In genomic region chr4:85005865-85006377, GRCh38 we compare ENCODE assay signal across 14 cellular contexts. TPM values are rescaled to one million over a fixed set of nuclear protein-coding genes. Genes with fewer than 3 reads are reported as not detected.
DNase-seq lines count a peak whose midpoint lies in the region; ATAC-seq and TF ChIP-seq lines count a peak whose summit lies in the region.
"Had no signal": no experiment of that assay in that cellular context is flagged by ENCODE, and none has a peak within 500 bp of the region (broad histone marks: within the 10 kb centered on the region; RNA-seq: fewer than 3 reads in every experiment).

No MANE protein-coding gene starts in this region.

- dilution Hi-C loops in mammary epithelial cell (cut with HindIII; ENCODE audit: low sequenced_read_pairs): no loop called here

- intact Hi-C loops in mammary epithelial cell (cut with micrococcal nuclease): no loop called here
- intact Hi-C loops in left lung (cut with DNase I): no loop called here
- intact Hi-C loops in natural killer cell (cut with micrococcal nuclease): no loop called here
- intact Hi-C loops in CD4-positive, alpha-beta T cell (cut with DNase I, micrococcal nuclease): no loop called here

- no peaks in the 10 kb centered on the region for H3K9me3 ChIP-seq in mammary epithelial cell (replicated peaks; ENCODE audit: insufficient read depth, low read length)
- no peaks in the 10 kb centered on the region for H3K9me3 ChIP-seq in left lung
- H3K9me3 ChIP-seq in CD4-positive, alpha-beta T cell (ENCODE audit: control insufficient read depth, low read length): no peaks in the 10 kb centered on the region

- H3K4me2 ChIP-seq in mammary epithelial cell (ENCODE audit: insufficient read depth, low read depth, low read length): no peak overlapping the region

- no peaks in the 10 kb centered on the region for H3K27me3 ChIP-seq in mammary epithelial cell (ENCODE audit: insufficient read depth, low read length)
- H3K27me3 ChIP-seq in left lung: no peaks in the 10 kb centered on the region
- no peaks in the 10 kb centered on the region for H3K27me3 ChIP-seq in CD4-positive, alpha-beta T cell (ENCODE audit: control insufficient read depth, insufficient read depth, low read length)

- H3K79me2 ChIP-seq in mammary epithelial cell (ENCODE audit: insufficient read depth, low read length): no peaks in the 10 kb centered on the region

- no peak overlapping the region for H2AFZ ChIP-seq in mammary epithelial cell (ENCODE audit: low read depth, low read length)

- H3K27ac ChIP-seq in mammary epithelial cell (ENCODE audit: insufficient read depth, low read depth, low read length) (no peak overlapping the region), left lung (no peak overlapping the region)
- H3K27ac ChIP-seq in CD4-positive, alpha-beta T cell (ENCODE audit: low read depth, low read length): no peak overlapping the region

- H3K36me3 ChIP-seq in mammary epithelial cell (ENCODE audit: insufficient read depth, low read length) (no peaks in the 10 kb centered on the region), left lung (no peaks in the 10 kb centered on the region)

- DNase-seq in Daoy (ENCODE audit: low read depth) (peak; percentile 20), NB4 (ENCODE audit: low read depth) (peak; percentile 2), mammary epithelial cell (peak; percentile 84), left lung (no peak), natural killer cell (no peak), NCI-H2107 treated with DMSO at 0.1 percent for 48 hours (lab: John Stamatoyannopoulos, UW; ENCODE audit: unreplicated experiment) (no peak)
- no peak for DNase-seq in CD4-positive, alpha-beta T cell
- DNase-seq: activated CD4-positive, alpha-beta T cell treated with anti-CD3 and anti-CD28 coated beads, Interleukin-2, amount 50 U/mL, for 4 hours; activated naive CD8-positive, alpha-beta T cell treated with anti-CD3 and anti-CD28 coated beads for 36 hours; COR-L47; NCI-H1417; NCI-H748 treated with DMSO at 0.1 percent for 48 hours had no signal

- no peak overlapping the region for H3K27ac Mint-ChIP-seq in natural killer cell
- H3K27ac Mint-ChIP-seq in CD4-positive, alpha-beta T cell: no peak overlapping the region
- H3K27ac Mint-ChIP-seq: activated naive CD8-positive, alpha-beta T cell treated with anti-CD3 and anti-CD28 coated beads for 36 hours had no signal

- H3K4me3 ChIP-seq in NB4 (ENCODE audit: low read depth, low read length) (no peak overlapping the region), mammary epithelial cell (replicated peaks in 1 of 3; ENCODE audit: insufficient read depth in 1 of 3, low read depth in 2 of 3, low read length in 3 of 3) (no peak overlapping the region), left lung (no peak overlapping the region)

- CTCF ChIA-PET in mammary epithelial cell (lab: Charles Lee; ENCODE audit: low non-redundant PET): no interaction called here
- CTCF ChIA-PET in CD4-positive, alpha-beta T cell (lab: Charles Lee): no interaction called here

- no peak overlapping the region for H3K9ac ChIP-seq in mammary epithelial cell (ENCODE audit: insufficient read depth, low read length)

- H4K20me1 ChIP-seq in mammary epithelial cell (ENCODE audit: insufficient read depth, low read length): no peaks in the 10 kb centered on the region

- TF ChIP-seq POLR2A in NB4 (IDR thresholded peaks at IDR 0.05; ENCODE audit: extremely low read depth, insufficient read length): no peak

- in situ Hi-C loops in mammary epithelial cell (cut with MboI; ENCODE audit: low sequenced_read_pairs in 2 of 2): no loop called here

- H3K4me3 Mint-ChIP-seq in natural killer cell: no peak overlapping the region
- H3K4me3 Mint-ChIP-seq in CD4-positive, alpha-beta T cell: no peak overlapping the region
- H3K4me3 Mint-ChIP-seq: activated naive CD8-positive, alpha-beta T cell treated with anti-CD3 and anti-CD28 coated beads for 36 hours; neural crest cell had no signal

- peak; percentile 39 for ATAC-seq in left lung
- ATAC-seq in natural killer cell: no peak
- ATAC-seq in CD4-positive, alpha-beta T cell (ENCODE audit: poor library complexity): no peak
- ATAC-seq in HG03097 (IDR thresholded peaks at IDR 0.05; ENCODE audit: low FRiP score, unreplicated experiment): no peak

- WGBS in mammary epithelial cell (ENCODE audit: low coverage, missing lambda C conversion rate): 47% methylated on average over 2 of the region's 2 CpGs

- TF ChIP-seq CTCF in NB4 (IDR thresholded peaks at IDR 0.05; ENCODE audit: low read depth, low read length) (no peak), mammary epithelial cell (conservative IDR thresholded peaks at IDR 0.05 in 1 of 2, IDR thresholded peaks at IDR 0.05 in 1 of 2; ENCODE audit: extremely low read depth in 1 of 2, insufficient read depth in 1 of 2, low read depth in 1 of 2, low read length in 2 of 2) (no peak), left lung (IDR thresholded peaks at IDR 0.05) (no peak), natural killer cell (IDR thresholded peaks at IDR 0.05) (no peak)
- no peak for TF ChIP-seq CTCF in CD4-positive, alpha-beta T cell (IDR thresholded peaks at IDR 0.05)

- no peaks in the 10 kb centered on the region for H3K27me3 Mint-ChIP-seq in natural killer cell (ENCODE audit: low read depth in 2 of 2)
- H3K27me3 Mint-ChIP-seq in CD4-positive, alpha-beta T cell: no peaks in the 10 kb centered on the region
- H3K27me3 Mint-ChIP-seq: activated naive CD8-positive, alpha-beta T cell treated with anti-CD3 and anti-CD28 coated beads for 36 hours had no signal

- no peaks in the 10 kb centered on the region for H3K36me3 Mint-ChIP-seq in natural killer cell
- H3K36me3 Mint-ChIP-seq in CD4-positive, alpha-beta T cell (ENCODE audit: low read depth): no peaks in the 10 kb centered on the region
- H3K36me3 Mint-ChIP-seq: activated naive CD8-positive, alpha-beta T cell treated with anti-CD3 and anti-CD28 coated beads for 36 hours had no signal

- no peaks in the 10 kb centered on the region for H3K4me1 ChIP-seq in mammary epithelial cell (ENCODE audit: insufficient read depth, low read length)
- no peaks in the 10 kb centered on the region for H3K4me1 ChIP-seq in left lung

- POLR2A ChIA-PET in CD4-positive, alpha-beta T cell (lab: Charles Lee): no interaction called here

- BruUV-seq in mammary epithelial cell (replicated peaks; lab: Mats Ljungman, UMichigan): no TSS peak

- H3K4me1 Mint-ChIP-seq in natural killer cell: no peaks in the 10 kb centered on the region
- no peaks in the 10 kb centered on the region for H3K4me1 Mint-ChIP-seq in CD4-positive, alpha-beta T cell (ENCODE audit: low read depth)
- H3K4me1 Mint-ChIP-seq: activated naive CD8-positive, alpha-beta T cell treated with anti-CD3 and anti-CD28 coated beads for 36 hours; neural crest cell had no signal

- H3K9me3 Mint-ChIP-seq in natural killer cell: peaks cover 5 to 10% of the 10 kb centered on the region in 2 donors
- peaks cover 3% of the 10 kb centered on the region for H3K9me3 Mint-ChIP-seq in CD4-positive, alpha-beta T cell
- H3K9me3 Mint-ChIP-seq: activated naive CD8-positive, alpha-beta T cell treated with anti-CD3 and anti-CD28 coated beads for 36 hours had no signal

RNA-seq across cellular contexts. Expression of gene WDFY3, which starts 39.4 kb away (rescaled TPM):
- total RNA-seq in Daoy (2014; rRNA removed; shearing (Covaris generic)): 5.1 and 6.3 TPM in 2 replicates
- total RNA-seq in mammary epithelial cell (100 to 1,000 TPM in 1 of 2 donors, 10 to 100 TPM in 1; 72.9 to 118 TPM), left lung (100 to 1,000 TPM in 1 of 2 donors, 10 to 100 TPM in 1; 86.7 to 137 TPM), natural killer cell (1 to 10 TPM; 2.5 to 7.2 (median 6.0) TPM)
- 20.0 TPM for polyA plus RNA-seq in mammary epithelial cell
- 48.3 TPM for polyA minus RNA-seq in mammary epithelial cell
- total RNA-seq in CD4-positive, alpha-beta T cell: under 1 TPM; 0.60 to 0.75 TPM

Comparison
In these comparisons a context has a peak if more than half of its experiments do, and no peak if none do; other contexts are left out.
1. DNase-seq: peak in Daoy (single experiment), NB4 (single experiment) and mammary epithelial cell (single experiment); none in left lung (0 of 2), natural killer cell (single experiment), CD4-positive, alpha-beta T cell (0 of 10) and NCI-H2107 treated with DMSO at 0.1 percent for 48 hours (single experiment).
2. RNA of gene WDFY3, which starts 39.4 kb away (total RNA-seq): 86.7 to 137 TPM in left lung and 72.9 to 118 TPM in mammary epithelial cell; 2.5 to 7.2 TPM in natural killer cell, 5.1 to 6.3 TPM in Daoy and 0.60 to 0.75 TPM in CD4-positive, alpha-beta T cell; every median in the first group is over 4 times any median in the second.